8 cellular contexts compared by ENCODE assay signal in the genomic region with DNA sequence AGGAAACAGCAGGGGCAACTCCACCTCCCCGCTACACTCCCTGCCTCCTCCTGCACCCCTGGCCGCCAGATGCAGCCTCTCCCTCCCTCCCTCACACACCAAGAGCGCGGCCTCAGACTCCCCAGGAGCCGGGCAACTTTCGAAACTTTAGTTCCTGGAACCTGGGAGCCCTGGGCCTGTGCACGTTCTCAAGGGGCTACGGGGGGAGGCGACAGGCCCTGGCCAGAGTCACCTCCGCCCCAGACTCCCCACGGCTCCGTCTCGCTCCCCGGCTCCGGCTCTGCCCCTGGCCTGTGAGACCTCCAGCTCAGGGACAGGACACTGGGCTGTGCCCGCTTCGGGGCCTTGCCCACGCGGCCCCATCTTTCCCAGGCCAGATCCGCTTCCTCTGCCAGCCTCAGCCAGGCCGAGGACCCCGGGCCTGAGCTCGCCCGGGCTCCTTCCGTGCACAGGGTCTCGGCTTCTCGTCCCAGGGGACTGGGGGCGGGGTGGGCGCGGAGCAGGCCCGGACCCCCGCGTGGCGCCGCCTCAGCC. TPM values are rescaled to one million over a fixed set of nuclear protein-coding genes. Genes with fewer than 3 reads are reported as not detected.
A peak's percentile ranks its signal among the peaks of the same experiment; 100 is the strongest.
DNase-seq lines count a peak whose midpoint lies in the region; ATAC-seq and TF ChIP-seq lines count a peak whose summit lies in the region.

No MANE protein-coding gene starts in this region.

- POLR2A ChIA-PET in Panc1 (lab: Charles Lee) = no interaction called here

- H3K36me3 ChIP-seq in Panc1 (ENCODE audit: control insufficient read depth, insufficient read depth, low read length) = no peaks in the 10 kb centered on the region

- H3K4me3 ChIP-seq in Panc1 (ENCODE audit: low read depth in 2 of 2, low read length in 2 of 2) = peak overlapping the region; percentile 5 to 29; a peak in 2 of 4 replicates
- H3K4me3 ChIP-seq in right cardiac atrium (ENCODE audit: low read length) = peak overlapping the region; percentile 41

- H3K4me3 Mint-ChIP-seq in stimulated activated effector memory CD8-positive, alpha-beta T cell treated with anti-CD3 and anti-CD28 coated beads, Interleukin-12 subunit alpha, Interleukin-12 subunit beta, amount 100 ng/mL, for 72 hours = peak overlapping the region; percentile 53

- H3K27me3 ChIP-seq in Panc1 (ENCODE audit: control insufficient read depth, insufficient read depth, low read length) = no peaks in the 10 kb centered on the region
- no peaks in the 10 kb centered on the region for H3K27me3 ChIP-seq in right cardiac atrium (ENCODE audit: control insufficient read depth, insufficient read depth)

- H3K9me3 ChIP-seq in Panc1 (ENCODE audit: control insufficient read depth, insufficient read depth, low read depth, low read length) (no peaks in the 10 kb centered on the region), right cardiac atrium (ENCODE audit: control insufficient read depth, low read length) (no peaks in the 10 kb centered on the region)

- 17% methylated on average over 35 of the region's 35 CpGs for WGBS in right cardiac atrium

- intact Hi-C loops in Panc1 (cut with micrococcal nuclease; ENCODE audit: unreplicated experiment) = no loop called here
- intact Hi-C loops in right cardiac atrium (cut with DNase I) = loop anchor here in 1 of 4 donors (10.0 kb wide), 1 partner anchor 153 kb away; the partner anchor contains the start of gene TRAF3

- CTCF ChIA-PET in Panc1 (lab: Charles Lee) = no interaction called here

- peak; percentile 23 for DNase-seq in NCI-H82 (lab: John Stamatoyannopoulos, UW)
- no peak for DNase-seq in NCI-H82 treated with DMSO at 0.1 percent for 48 hours (lab: John Stamatoyannopoulos, UW; ENCODE audit: unreplicated experiment)
- DNase-seq in Panc1 (ENCODE audit: low read depth, low spot score) = no peak
- peak in 1 of 3 donors; percentile 51 for DNase-seq in right cardiac atrium
- no peak for DNase-seq in stimulated activated effector memory CD8-positive, alpha-beta T cell treated with anti-CD3 and anti-CD28 coated beads, Interleukin-12 subunit alpha, Interleukin-12 subunit beta, amount 100 ng/mL, for 72 hours (ENCODE audit: low spot score in 2 of 2)
- DNase-seq in NCI-H526 treated with DMSO at 0.1 percent for 48 hours (lab: John Stamatoyannopoulos, UW) = no peak

- no peak overlapping the region for H3K27ac ChIP-seq in Panc1 (ENCODE audit: low read length)
- H3K27ac ChIP-seq in right cardiac atrium (ENCODE audit: low read length) = no peak overlapping the region

- in situ Hi-C loops in Panc1 (cut with HindIII; ENCODE audit: low pct_unique_long_range_greater_than_20kb, low sequenced_read_pairs) = no loop called here

- no peak overlapping the region for H3K27ac Mint-ChIP-seq in stimulated activated effector memory CD8-positive, alpha-beta T cell treated with anti-CD3 and anti-CD28 coated beads, Interleukin-12 subunit alpha, Interleukin-12 subunit beta, amount 100 ng/mL, for 72 hours

- H3K36me3 Mint-ChIP-seq in stimulated activated effector memory CD8-positive, alpha-beta T cell treated with anti-CD3 and anti-CD28 coated beads, Interleukin-12 subunit alpha, Interleukin-12 subunit beta, amount 100 ng/mL, for 72 hours = no peaks in the 10 kb centered on the region

- peaks cover 11% of the 10 kb centered on the region for H3K4me1 Mint-ChIP-seq in stimulated activated effector memory CD8-positive, alpha-beta T cell treated with anti-CD3 and anti-CD28 coated beads, Interleukin-12 subunit alpha, Interleukin-12 subunit beta, amount 100 ng/mL, for 72 hours

- H3K4me1 ChIP-seq in Panc1 (ENCODE audit: control insufficient read depth, insufficient read depth, low read length) (peaks cover 2% of the 10 kb centered on the region; the same call in 1 of the 2 replicates), right cardiac atrium (ENCODE audit: control insufficient read depth, insufficient read depth, low read length) (peaks cover 6% of the 10 kb centered on the region)

- ATAC-seq in Panc1 = peak; percentile 30
- peak; percentile 9 to 12 for ATAC-seq in right cardiac atrium
- ATAC-seq in stimulated activated effector memory CD8-positive, alpha-beta T cell treated with anti-CD3 and anti-CD28 coated beads, Interleukin-12 subunit alpha, Interleukin-12 subunit beta, amount 100 ng/mL, for 72 hours = peak; percentile 27
- no peak for ATAC-seq in HG02973 (IDR thresholded peaks at IDR 0.05; ENCODE audit: unreplicated experiment)
- ATAC-seq in GM18858 (IDR thresholded peaks at IDR 0.05; ENCODE audit: unreplicated experiment) = no peak

- H3K9me3 Mint-ChIP-seq in stimulated activated effector memory CD8-positive, alpha-beta T cell treated with anti-CD3 and anti-CD28 coated beads, Interleukin-12 subunit alpha, Interleukin-12 subunit beta, amount 100 ng/mL, for 72 hours = no peaks in the 10 kb centered on the region

- BruUV-seq in Panc1 (replicated peaks; lab: Mats Ljungman, UMichigan) = no TSS peak

- TF ChIP-seq CTCF in Panc1 (IDR thresholded peaks at IDR 0.05) = no peak

RNA-seq across cellular contexts. Expression of gene AMN, which starts 5.5 kb away (rescaled TPM):
- total RNA-seq in Panc1 (2021; ENCODE audit: unreplicated experiment) (0.44 TPM), right cardiac atrium (under 1 TPM in 2 of 4 donors, not detected in 2; 0.37 to 0.58 TPM)
- polyA plus RNA-seq in Panc1 (2012; ENCODE audit: insufficient read length) = 0.97 TPM
- polyA plus RNA-seq in right cardiac atrium = 0.48 TPM

Comparison
In these comparisons a context has a peak if more than half of its experiments do, and no peak if none do; other contexts are left out.
1. ATAC-seq: peak in Panc1 (single experiment), right cardiac atrium (2 of 2) and stimulated activated effector memory CD8-positive, alpha-beta T cell treated with anti-CD3 and anti-CD28 coated beads, Interleukin-12 subunit alpha, Interleukin-12 subunit beta, amount 100 ng/mL, for 72 hours (single experiment); none in HG02973 (single experiment) and GM18858 (single experiment).